18 cellular contexts compared by ENCODE assay signal in genomic region chr4:187656953-187657352, GRCh38.
DNase-seq lines count a peak whose midpoint lies in the region; ATAC-seq, FAIRE-seq and TF ChIP-seq lines count a peak whose summit lies in the region.
"Had no signal": no experiment of that assay in that cellular context is flagged by ENCODE, and none has a peak within 500 bp of the region (broad histone marks: within the 10 kb centered on the region; RNA-seq: fewer than 3 reads in every experiment).

No MANE protein-coding gene starts in this region.

- DNase-seq in AG08396 (ENCODE audit: low spot score) (peak; percentile 46), HFFc6 (peak; percentile 46), bronchial epithelial cell (ENCODE audit: low read depth) (peak; percentile 10), iris pigment epithelial cell (ENCODE audit: low read depth) (peak; percentile 88), small intestine (no peak), Calu3 (no peak), NCI-H226 (no peak)
- DNase-seq: Caco-2, H7, Kasumi-1, NCI-H1105 treated with DMSO at 0.1 percent for 48 hours, NCI-H1694, NCI-H2081 treated with DMSO at 0.1 percent for 48 hours, SJCRH30 had no signal

- peaks cover 4% of the 10 kb centered on the region for H3K36me3 Mint-ChIP-seq in HFFc6 (ENCODE audit: low read depth)
- no peaks in the 10 kb centered on the region for H3K36me3 Mint-ChIP-seq in Calu3 (ENCODE audit: insufficient read depth, unreplicated experiment)
- H3K36me3 Mint-ChIP-seq: CD14-positive monocyte had no signal

- intact Hi-C loops in Calu3 (cut with micrococcal nuclease; ENCODE audit: unreplicated experiment), result no loop called here

- H3K36me3 ChIP-seq in bronchial epithelial cell (ENCODE audit: control insufficient read depth, insufficient read depth, low read length) (no peaks in the 10 kb centered on the region), small intestine (ENCODE audit: control insufficient read depth in 2 of 2, insufficient read depth in 2 of 2, low read length in 2 of 2) (no peaks in the 10 kb centered on the region)
- H3K36me3 ChIP-seq: SJCRH30 had no signal

- peaks cover 8% of the 10 kb centered on the region for H3K4me1 Mint-ChIP-seq in HFFc6 (ENCODE audit: low read depth)
- H3K4me1 Mint-ChIP-seq in Calu3 (ENCODE audit: low read depth, unreplicated experiment), result no peaks in the 10 kb centered on the region
- H3K4me1 Mint-ChIP-seq: CD14-positive monocyte had no signal

- H3K4me3 ChIP-seq in bronchial epithelial cell (ENCODE audit: low read depth, low read length), result no peak overlapping the region
- no peak overlapping the region for H3K4me3 ChIP-seq in small intestine (ENCODE audit: low read depth in 1 of 2, low read length in 2 of 2)
- H3K4me3 ChIP-seq: A549, SJCRH30 had no signal

- peaks cover 3% of the 10 kb centered on the region for H3K27me3 Mint-ChIP-seq in HFFc6 (ENCODE audit: insufficient read depth)
- no peaks in the 10 kb centered on the region for H3K27me3 Mint-ChIP-seq in Calu3 (ENCODE audit: unreplicated experiment)

- H3K27me3 ChIP-seq in bronchial epithelial cell (ENCODE audit: control insufficient read depth, insufficient read depth, low read length) (no peaks in the 10 kb centered on the region), small intestine (ENCODE audit: control insufficient read depth in 2 of 2, insufficient read depth in 2 of 2, low read length in 2 of 2) (no peaks in the 10 kb centered on the region)
- H3K27me3 ChIP-seq: SJCRH30 had no signal

- FAIRE-seq in bronchial epithelial cell (lab: Jason Lieb, UNC), result no peak
- no peak for FAIRE-seq in small intestine (lab: Jason Lieb, UNC)
- FAIRE-seq: A549 had no signal

- CTCF ChIA-PET in Calu3 (lab: Charles Lee), result no interaction called here

- H3K27ac Mint-ChIP-seq in HFFc6 (no peak overlapping the region), Calu3 (ENCODE audit: unreplicated experiment) (no peak overlapping the region)
- H3K27ac Mint-ChIP-seq: CD14-positive monocyte had no signal

- no TSS peak for BruUV-seq in Calu3 (replicated peaks; lab: Mats Ljungman, UMichigan)

- peaks cover 4% of the 10 kb centered on the region; the same call in 1 of the 2 replicates for H3K9me3 Mint-ChIP-seq in HFFc6
- H3K9me3 Mint-ChIP-seq in Calu3 (ENCODE audit: low read depth, unreplicated experiment), result no peaks in the 10 kb centered on the region

- TF ChIP-seq CTCF in HFFc6 (IDR thresholded peaks at IDR 0.05), result no peak
- TF ChIP-seq CTCF in bronchial epithelial cell (IDR thresholded peaks at IDR 0.05; ENCODE audit: insufficient read depth, low read length, severe bottlenecking), result no peak
- no peak for TF ChIP-seq CTCF in Calu3 (IDR thresholded peaks at IDR 0.05; ENCODE audit: unreplicated experiment)

- ATAC-seq in GM21786 (IDR thresholded peaks at IDR 0.05; ENCODE audit: unreplicated experiment), result no peak
- ATAC-seq: A549, Panc1 had no signal

- no peaks in the 10 kb centered on the region for H3K9me3 ChIP-seq in small intestine (ENCODE audit: control insufficient read depth, low read depth)
- H3K9me3 ChIP-seq: A549, Caco-2, SJCRH30 had no signal

- no peak overlapping the region for H3K27ac ChIP-seq in small intestine (ENCODE audit: low read depth in 1 of 2, low read length in 1 of 2)
- H3K27ac ChIP-seq: A549, SJCRH30 had no signal

- H3K4me1 ChIP-seq in small intestine (ENCODE audit: control insufficient read depth in 2 of 2, insufficient read depth in 1 of 2, low read depth in 1 of 2, low read length in 1 of 2), result no peaks in the 10 kb centered on the region
- H3K4me1 ChIP-seq: A549, Caco-2, SJCRH30 had no signal

- H3K4me3 Mint-ChIP-seq in HFFc6, result no peak overlapping the region
- H3K4me3 Mint-ChIP-seq in Calu3 (ENCODE audit: low read depth, unreplicated experiment), result no peak overlapping the region
- H3K4me3 Mint-ChIP-seq: CD14-positive monocyte had no signal

Comparison
In these comparisons a context has a peak if more than half of its experiments do, and no peak if none do; other contexts are left out.
1. DNase-seq: peak in AG08396 (single experiment), HFFc6 (single experiment), bronchial epithelial cell (single experiment) and iris pigment epithelial cell (single experiment); none in small intestine (single experiment), Calu3 (single experiment) and NCI-H226 (single experiment).